Comparison of ENCODE assay signal across 1 cellular context in the genomic region with DNA sequence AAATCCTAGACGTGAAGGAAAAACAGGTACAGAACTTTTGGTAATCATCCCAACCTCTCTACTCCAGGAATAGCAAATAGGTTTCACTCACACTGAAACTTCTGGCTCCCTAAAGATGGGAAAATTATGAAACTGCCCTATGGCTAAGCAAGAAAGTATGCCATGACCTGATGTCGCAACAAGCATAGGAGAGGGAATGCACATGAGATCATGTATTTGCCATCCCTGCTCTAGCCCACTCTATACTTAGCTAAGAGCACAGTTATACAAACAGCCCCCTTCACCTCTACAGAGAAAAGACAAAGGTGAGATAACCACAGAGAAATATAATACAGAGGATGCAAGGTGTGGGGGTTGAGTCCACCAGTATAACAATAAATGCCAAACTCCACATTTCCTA.
TF ChIP-seq lines count a peak whose summit lies in the region.

No MANE protein-coding gene starts in this region.

TF ChIP-seq in SK-N-SH, 30 proteins besides CTCF, POLR2A, EP300 and RAD21 (continued from another document):
- TF ChIP-seq, protein P1, sequence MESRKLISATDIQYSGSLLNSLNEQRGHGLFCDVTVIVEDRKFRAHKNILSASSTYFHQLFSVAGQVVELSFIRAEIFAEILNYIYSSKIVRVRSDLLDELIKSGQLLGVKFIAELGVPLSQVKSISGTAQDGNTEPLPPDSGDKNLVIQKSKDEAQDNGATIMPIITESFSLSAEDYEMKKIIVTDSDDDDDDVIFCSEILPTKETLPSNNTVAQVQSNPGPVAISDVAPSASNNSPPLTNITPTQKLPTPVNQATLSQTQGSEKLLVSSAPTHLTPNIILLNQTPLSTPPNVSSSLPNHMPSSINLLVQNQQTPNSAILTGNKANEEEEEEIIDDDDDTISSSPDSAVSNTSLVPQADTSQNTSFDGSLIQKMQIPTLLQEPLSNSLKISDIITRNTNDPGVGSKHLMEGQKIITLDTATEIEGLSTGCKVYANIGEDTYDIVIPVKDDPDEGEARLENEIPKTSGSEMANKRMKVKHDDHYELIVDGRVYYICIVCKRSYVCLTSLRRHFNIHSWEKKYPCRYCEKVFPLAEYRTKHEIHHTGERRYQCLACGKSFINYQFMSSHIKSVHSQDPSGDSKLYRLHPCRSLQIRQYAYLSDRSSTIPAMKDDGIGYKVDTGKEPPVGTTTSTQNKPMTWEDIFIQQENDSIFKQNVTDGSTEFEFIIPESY (IDR thresholded peaks at IDR 0.05; ENCODE audit: borderline replicate concordance, low read depth), result no peak
- TF ChIP-seq FOXM1 (IDR thresholded peaks at IDR 0.05; ENCODE audit: low read depth), result no peak
- no peak for TF ChIP-seq TAF1 (IDR thresholded peaks at IDR 0.05; ENCODE audit: borderline replicate concordance, low read depth, low read length)
- TF ChIP-seq TEAD4 (IDR thresholded peaks at IDR 0.05; ENCODE audit: borderline replicate concordance, insufficient read depth), result no peak
- TF ChIP-seq FOXJ3 (CRISPR knock-in tag; IDR thresholded peaks at IDR 0.05), result no peak
